1 cellular context compared by ENCODE assay signal in the genomic region with DNA sequence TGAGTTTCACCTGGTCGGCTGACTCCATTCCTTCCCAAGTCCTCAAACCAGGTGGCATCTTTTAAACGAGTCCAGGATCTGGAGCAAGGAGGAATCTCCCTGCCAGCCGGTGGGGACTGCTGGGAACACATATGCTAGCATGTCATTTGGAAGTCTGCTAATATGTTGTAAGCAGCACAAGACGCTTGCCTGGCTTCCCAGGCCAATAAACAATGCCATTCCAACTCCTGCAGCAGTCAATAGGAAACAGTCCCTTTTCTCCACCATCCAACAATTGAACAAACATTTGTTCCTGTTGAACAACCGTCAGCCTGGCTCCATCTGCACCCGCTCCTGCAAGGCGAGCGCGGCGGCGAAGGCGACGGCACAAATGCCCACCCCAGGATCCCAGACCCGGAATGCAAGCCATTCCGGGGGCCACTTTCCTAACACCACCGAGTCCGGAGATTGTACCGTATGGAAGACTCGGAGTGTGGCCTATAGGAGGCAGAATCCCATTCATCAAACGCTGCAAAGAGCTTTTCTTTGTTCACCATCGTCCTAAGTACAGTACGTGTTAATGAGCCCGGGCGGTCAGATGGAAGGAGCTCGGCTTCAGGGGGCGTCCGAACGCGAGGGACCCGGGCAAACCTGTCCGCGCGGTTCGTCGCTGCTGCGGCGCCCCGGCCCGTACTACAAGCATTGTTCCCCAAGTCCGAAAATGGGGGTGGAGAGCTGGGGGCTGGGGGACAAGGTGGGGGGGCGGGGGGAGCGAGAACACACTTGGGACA.
TF ChIP-seq lines count a peak whose summit lies in the region.

No MANE protein-coding gene starts in this region.

TF ChIP-seq in HepG2, 621 proteins besides CTCF, POLR2A, EP300 and RAD21 (continued from another document and continues in another):
- TF ChIP-seq, protein P1, sequence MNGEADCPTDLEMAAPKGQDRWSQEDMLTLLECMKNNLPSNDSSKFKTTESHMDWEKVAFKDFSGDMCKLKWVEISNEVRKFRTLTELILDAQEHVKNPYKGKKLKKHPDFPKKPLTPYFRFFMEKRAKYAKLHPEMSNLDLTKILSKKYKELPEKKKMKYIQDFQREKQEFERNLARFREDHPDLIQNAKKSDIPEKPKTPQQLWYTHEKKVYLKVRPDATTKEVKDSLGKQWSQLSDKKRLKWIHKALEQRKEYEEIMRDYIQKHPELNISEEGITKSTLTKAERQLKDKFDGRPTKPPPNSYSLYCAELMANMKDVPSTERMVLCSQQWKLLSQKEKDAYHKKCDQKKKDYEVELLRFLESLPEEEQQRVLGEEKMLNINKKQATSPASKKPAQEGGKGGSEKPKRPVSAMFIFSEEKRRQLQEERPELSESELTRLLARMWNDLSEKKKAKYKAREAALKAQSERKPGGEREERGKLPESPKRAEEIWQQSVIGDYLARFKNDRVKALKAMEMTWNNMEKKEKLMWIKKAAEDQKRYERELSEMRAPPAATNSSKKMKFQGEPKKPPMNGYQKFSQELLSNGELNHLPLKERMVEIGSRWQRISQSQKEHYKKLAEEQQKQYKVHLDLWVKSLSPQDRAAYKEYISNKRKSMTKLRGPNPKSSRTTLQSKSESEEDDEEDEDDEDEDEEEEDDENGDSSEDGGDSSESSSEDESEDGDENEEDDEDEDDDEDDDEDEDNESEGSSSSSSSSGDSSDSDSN (CRISPR knock-in tag; IDR thresholded peaks at IDR 0.05): peak; percentile 28; the same call in 1 of the 2 replicates
- TF ChIP-seq MBD4 (IDR thresholded peaks at IDR 0.05; ENCODE audit: borderline replicate concordance, low read length) (no peak), HNRNPL (IDR thresholded peaks at IDR 0.05; ENCODE audit: low read depth, low read length) (no peak), SIN3A (IDR thresholded peaks at IDR 0.05; ENCODE audit: borderline replicate concordance, low read depth, low read length) (0 out of 2 replicates have a peak, but pooled peaks have one; percentile 2), ZNF670 (CRISPR knock-in tag; IDR thresholded peaks at IDR 0.05; ENCODE audit: borderline replicate concordance) (no peak), ZNF709 (CRISPR knock-in tag; IDR thresholded peaks at IDR 0.05) (no peak), SATB2 (CRISPR knock-in tag; IDR thresholded peaks at IDR 0.05) (no peak), NFKB2 (CRISPR knock-in tag; IDR thresholded peaks at IDR 0.05; ENCODE audit: borderline replicate concordance) (no peak), HNRNPK (IDR thresholded peaks at IDR 0.05; ENCODE audit: low read depth, low read length, poor library complexity, severe bottlenecking) (no peak), SP5 (CRISPR knock-in tag; IDR thresholded peaks at IDR 0.05; ENCODE audit: borderline replicate concordance, low read depth) (no peak), HMG20A (CRISPR knock-in tag; IDR thresholded peaks at IDR 0.05; ENCODE audit: borderline replicate concordance) (no peak), GABPA (IDR thresholded peaks at IDR 0.05; ENCODE audit: low read depth, low read length) (no peak), GABPA (CRISPR knock-in tag; IDR thresholded peaks at IDR 0.05; ENCODE audit: low read depth) (no peak), ZNF768 (CRISPR knock-in tag; IDR thresholded peaks at IDR 0.05) (peak; percentile 37; the same call in 1 of the 2 replicates), FOXK1 (CRISPR knock-in tag; IDR thresholded peaks at IDR 0.05; ENCODE audit: borderline replicate concordance, low read depth) (no peak), ZFYVE20 (CRISPR knock-in tag; IDR thresholded peaks at IDR 0.05; ENCODE audit: borderline replicate concordance, low read depth) (no peak), KDM3A (CRISPR knock-in tag; IDR thresholded peaks at IDR 0.05; ENCODE audit: low read depth) (no peak), YEATS2 (CRISPR knock-in tag; IDR thresholded peaks at IDR 0.05; ENCODE audit: borderline replicate concordance) (0 out of 2 replicates have a peak, but pooled peaks have one; percentile 21), ZNF687 (CRISPR knock-in tag; IDR thresholded peaks at IDR 0.05) (peak; percentile 48), RBM39 (IDR thresholded peaks at IDR 0.05; ENCODE audit: low read depth, low read length, poor library complexity, severe bottlenecking) (peak; percentile 11), ZBTB26 (CRISPR knock-in tag; IDR thresholded peaks at IDR 0.05; ENCODE audit: borderline replicate concordance) (no peak), ZNF678 (CRISPR knock-in tag; IDR thresholded peaks at IDR 0.05) (no peak), TFDP1 (CRISPR knock-in tag; IDR thresholded peaks at IDR 0.05; ENCODE audit: borderline replicate concordance) (peak; percentile 14; the same call in 1 of the 2 replicates), TCF12 (IDR thresholded peaks at IDR 0.05) (no peak), TCF12 (CRISPR knock-in tag; IDR thresholded peaks at IDR 0.05) (no peak), ADNP (CRISPR knock-in tag; IDR thresholded peaks at IDR 0.05) (no peak), NFATC3 (CRISPR knock-in tag; IDR thresholded peaks at IDR 0.05) (no peak), ZNF674 (CRISPR knock-in tag; IDR thresholded peaks at IDR 0.05; ENCODE audit: low read depth) (no peak), ZBTB7B (CRISPR knock-in tag; IDR thresholded peaks at IDR 0.05) (peak; percentile 44; the same call in 1 of the 2 replicates), CREB3 (CRISPR knock-in tag; IDR thresholded peaks at IDR 0.05) (no peak), NFKBIZ (CRISPR knock-in tag; IDR thresholded peaks at IDR 0.05) (no peak), IKZF4 (CRISPR knock-in tag; IDR thresholded peaks at IDR 0.05; ENCODE audit: borderline replicate concordance, low read depth, not compliant biosample characterization) (no peak), HNRNPUL1 (IDR thresholded peaks at IDR 0.05; ENCODE audit: low read depth, low read length) (no peak), ZNF749 (CRISPR knock-in tag; IDR thresholded peaks at IDR 0.05; ENCODE audit: borderline replicate concordance) (no peak), MAF1 (CRISPR knock-in tag; IDR thresholded peaks at IDR 0.05; ENCODE audit: borderline replicate concordance) (no peak), ASH2L (IDR thresholded peaks at IDR 0.05; ENCODE audit: insufficient read length, low read depth, low read length) (peak; percentile 30), ZNF883 (CRISPR knock-in tag; IDR thresholded peaks at IDR 0.05; ENCODE audit: not compliant biosample characterization) (no peak), ZNF34 (CRISPR knock-in tag; IDR thresholded peaks at IDR 0.05; ENCODE audit: borderline replicate concordance) (no peak), PAF1 (CRISPR knock-in tag; IDR thresholded peaks at IDR 0.05) (no peak), ETV6 (CRISPR knock-in tag; conservative IDR thresholded peaks at IDR 0.05) (no peak), RELA (CRISPR knock-in tag; IDR thresholded peaks at IDR 0.05) (no peak), KMT2A (CRISPR knock-in tag; IDR thresholded peaks at IDR 0.05) (peak; percentile 81)
- TF ChIP-seq, protein P2, sequence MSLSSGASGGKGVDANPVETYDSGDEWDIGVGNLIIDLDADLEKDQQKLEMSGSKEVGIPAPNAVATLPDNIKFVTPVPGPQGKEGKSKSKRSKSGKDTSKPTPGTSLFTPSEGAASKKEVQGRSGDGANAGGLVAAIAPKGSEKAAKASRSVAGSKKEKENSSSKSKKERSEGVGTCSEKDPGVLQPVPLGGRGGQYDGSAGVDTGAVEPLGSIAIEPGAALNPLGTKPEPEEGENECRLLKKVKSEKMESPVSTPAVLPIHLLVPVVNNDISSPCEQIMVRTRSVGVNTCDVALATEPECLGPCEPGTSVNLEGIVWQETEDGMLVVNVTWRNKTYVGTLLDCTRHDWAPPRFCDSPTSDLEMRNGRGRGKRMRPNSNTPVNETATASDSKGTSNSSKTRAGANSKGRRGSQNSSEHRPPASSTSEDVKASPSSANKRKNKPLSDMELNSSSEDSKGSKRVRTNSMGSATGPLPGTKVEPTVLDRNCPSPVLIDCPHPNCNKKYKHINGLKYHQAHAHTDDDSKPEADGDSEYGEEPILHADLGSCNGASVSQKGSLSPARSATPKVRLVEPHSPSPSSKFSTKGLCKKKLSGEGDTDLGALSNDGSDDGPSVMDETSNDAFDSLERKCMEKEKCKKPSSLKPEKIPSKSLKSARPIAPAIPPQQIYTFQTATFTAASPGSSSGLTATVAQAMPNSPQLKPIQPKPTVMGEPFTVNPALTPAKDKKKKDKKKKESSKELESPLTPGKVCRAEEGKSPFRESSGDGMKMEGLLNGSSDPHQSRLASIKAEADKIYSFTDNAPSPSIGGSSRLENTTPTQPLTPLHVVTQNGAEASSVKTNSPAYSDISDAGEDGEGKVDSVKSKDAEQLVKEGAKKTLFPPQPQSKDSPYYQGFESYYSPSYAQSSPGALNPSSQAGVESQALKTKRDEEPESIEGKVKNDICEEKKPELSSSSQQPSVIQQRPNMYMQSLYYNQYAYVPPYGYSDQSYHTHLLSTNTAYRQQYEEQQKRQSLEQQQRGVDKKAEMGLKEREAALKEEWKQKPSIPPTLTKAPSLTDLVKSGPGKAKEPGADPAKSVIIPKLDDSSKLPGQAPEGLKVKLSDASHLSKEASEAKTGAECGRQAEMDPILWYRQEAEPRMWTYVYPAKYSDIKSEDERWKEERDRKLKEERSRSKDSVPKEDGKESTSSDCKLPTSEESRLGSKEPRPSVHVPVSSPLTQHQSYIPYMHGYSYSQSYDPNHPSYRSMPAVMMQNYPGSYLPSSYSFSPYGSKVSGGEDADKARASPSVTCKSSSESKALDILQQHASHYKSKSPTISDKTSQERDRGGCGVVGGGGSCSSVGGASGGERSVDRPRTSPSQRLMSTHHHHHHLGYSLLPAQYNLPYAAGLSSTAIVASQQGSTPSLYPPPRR (CRISPR knock-in tag; IDR thresholded peaks at IDR 0.05; ENCODE audit: borderline replicate concordance): peak; percentile 24; the same call in 1 of the 2 replicates
- TF ChIP-seq, protein P3, sequence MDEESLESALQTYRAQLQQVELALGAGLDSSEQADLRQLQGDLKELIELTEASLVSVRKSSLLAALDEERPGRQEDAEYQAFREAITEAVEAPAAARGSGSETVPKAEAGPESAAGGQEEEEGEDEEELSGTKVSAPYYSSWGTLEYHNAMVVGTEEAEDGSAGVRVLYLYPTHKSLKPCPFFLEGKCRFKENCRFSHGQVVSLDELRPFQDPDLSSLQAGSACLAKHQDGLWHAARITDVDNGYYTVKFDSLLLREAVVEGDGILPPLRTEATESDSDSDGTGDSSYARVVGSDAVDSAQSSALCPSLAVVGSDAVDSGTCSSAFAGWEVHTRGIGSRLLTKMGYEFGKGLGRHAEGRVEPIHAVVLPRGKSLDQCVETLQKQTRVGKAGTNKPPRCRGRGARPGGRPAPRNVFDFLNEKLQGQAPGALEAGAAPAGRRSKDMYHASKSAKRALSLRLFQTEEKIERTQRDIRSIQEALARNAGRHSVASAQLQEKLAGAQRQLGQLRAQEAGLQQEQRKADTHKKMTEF (CRISPR knock-in tag; IDR thresholded peaks at IDR 0.05): no peak
